In the genomic region with DNA sequence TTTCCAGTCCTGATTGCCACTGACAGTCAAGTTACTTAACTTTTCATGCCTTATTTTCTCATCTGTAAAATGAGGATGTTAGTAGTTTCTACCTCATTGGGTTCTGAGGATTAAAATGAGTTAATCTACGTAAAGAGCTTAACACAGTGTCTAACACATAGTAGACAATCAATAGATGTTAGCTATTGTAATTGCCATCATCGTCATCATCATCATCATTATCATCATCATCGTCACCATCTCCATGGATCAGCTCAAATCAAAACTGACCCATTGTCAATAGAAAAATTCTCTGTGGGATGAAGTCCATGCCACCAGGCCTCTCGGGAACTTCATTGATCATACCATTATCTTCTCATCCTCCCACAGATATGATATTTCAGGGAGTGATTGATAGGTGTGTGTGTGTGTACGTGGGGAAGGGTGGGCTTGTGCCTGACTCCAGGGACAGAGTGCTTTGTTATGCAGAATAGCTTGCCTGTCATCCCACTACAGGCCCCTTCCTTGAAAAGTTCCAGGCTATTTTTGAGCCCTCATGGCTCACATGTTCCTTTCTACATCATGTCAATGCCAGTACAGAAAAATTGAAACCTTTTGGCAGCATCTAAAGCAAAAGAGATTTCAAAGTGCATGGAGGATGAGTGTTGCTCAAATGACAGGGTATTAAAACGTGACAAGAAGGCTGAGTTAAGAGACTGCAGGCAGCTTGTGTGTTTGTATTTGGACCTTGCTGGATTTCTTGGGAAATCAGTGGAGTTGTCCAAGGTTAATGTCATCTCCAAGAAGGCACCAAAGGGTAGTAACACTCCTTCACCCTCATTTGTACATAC, we compare ENCODE assay signal across 28 cellular contexts.
"Had no signal": no experiment of that assay in that cellular context is flagged by ENCODE, and none has a peak within 500 bp of the region (broad histone marks: within the 10 kb centered on the region; RNA-seq: fewer than 3 reads in every experiment).

No MANE protein-coding gene starts in this region.

- H3K4me1 ChIP-seq: SJCRH30 had no signal

- DNase-seq: activated CD4-positive, alpha-beta T cell treated with anti-CD3 and anti-CD28 coated beads for 36 hours; activated CD4-positive, alpha-beta T cell treated with anti-CD3 and anti-CD28 coated beads, Interleukin-2, amount 50 U/mL, for 1 hour; activated CD8-positive, alpha-beta memory T cell treated with anti-CD3 and anti-CD28 coated beads, Interleukin-2, amount 50 U/mL, for 4 hours; activated CD8-positive, alpha-beta T cell treated with anti-CD3 and anti-CD28 coated beads for 36 hours; activated gamma-delta T cell treated with Interleukin-2 at 50 U/mL for 16 hours; activated naive CD4-positive, alpha-beta T cell treated with anti-CD3 and anti-CD28 coated beads, Interleukin-2, amount 10 ng/mL, durations not matched to agents 7 days and 5 days; activated naive CD8-positive, alpha-beta T cell treated with anti-CD3 and anti-CD28 coated beads for 36 hours; activated T-cell treated with anti-CD3 and anti-CD28 coated beads, Interleukin-2, amount 50 U/mL, for 72 hours; anterior cingulate cortex; KG1; NCI-H1092; NCI-H1417; NCI-H2029; NCI-H2107; NCI-H2171 treated with DMSO at 0.1 percent for 48 hours; NCI-H226; NCI-H526; NCI-H82; NK-92 treated with Interleukin-12 subunit alpha and Interleukin-12 subunit beta, amount 100 ng/mL, for 24 hours; OCI-M1; Right ventricle myocardium superior; SJCRH30; SK-N-SH; T-helper 1 cell had no signal

- H3K9me3 ChIP-seq: SJCRH30, SK-N-SH had no signal

- H3K9me3 Mint-ChIP-seq: activated CD8-positive, alpha-beta T cell treated with anti-CD3 and anti-CD28 coated beads for 36 hours; activated naive CD4-positive, alpha-beta T cell treated with anti-CD3 and anti-CD28 coated beads, Interleukin-2, amount 10 ng/mL, durations not matched to agents 7 days and 5 days; activated naive CD8-positive, alpha-beta T cell treated with anti-CD3 and anti-CD28 coated beads for 36 hours; activated T-cell treated with anti-CD3 and anti-CD28 coated beads, Interleukin-2, amount 50 U/mL, for 72 hours; activated T-helper 2 cell treated with anti-CD3 and anti-CD28 coated beads, Interferon-gamma antibody, Interleukin-2, Interleukin-4, amounts not matched to agents 10 μg/mL and 5 μg/mL and 100 μg/mL, durations not matched to agents 14 hours and 24 hours and 36 hours had no signal

- H3K27ac Mint-ChIP-seq: activated CD4-positive, alpha-beta T cell treated with anti-CD3 and anti-CD28 coated beads for 36 hours; activated CD8-positive, alpha-beta T cell treated with anti-CD3 and anti-CD28 coated beads for 36 hours; activated naive CD4-positive, alpha-beta T cell treated with anti-CD3 and anti-CD28 coated beads, Interleukin-2, amount 10 ng/mL, durations not matched to agents 7 days and 5 days; activated naive CD8-positive, alpha-beta T cell treated with anti-CD3 and anti-CD28 coated beads for 36 hours; activated T-cell treated with anti-CD3 and anti-CD28 coated beads, Interleukin-2, amount 50 U/mL, for 72 hours; activated T-helper 2 cell treated with anti-CD3 and anti-CD28 coated beads, Interferon-gamma antibody, Interleukin-2, Interleukin-4, amounts not matched to agents 10 μg/mL and 5 μg/mL and 100 μg/mL, durations not matched to agents 14 hours and 24 hours and 36 hours had no signal

- ATAC-seq: activated CD4-positive, alpha-beta T cell treated with anti-CD3 and anti-CD28 coated beads for 36 hours; activated CD8-positive, alpha-beta T cell treated with anti-CD3 and anti-CD28 coated beads for 36 hours; activated T-cell treated with anti-CD3 and anti-CD28 coated beads, Interleukin-2, amount 50 U/mL, for 72 hours; Panc1 had no signal

- H3K4me3 ChIP-seq: SJCRH30 had no signal

- H3K27me3 ChIP-seq: SJCRH30 had no signal

- H3K4me3 Mint-ChIP-seq: activated CD4-positive, alpha-beta T cell treated with anti-CD3 and anti-CD28 coated beads for 36 hours; activated CD8-positive, alpha-beta T cell treated with anti-CD3 and anti-CD28 coated beads for 36 hours; activated naive CD4-positive, alpha-beta T cell treated with anti-CD3 and anti-CD28 coated beads, Interleukin-2, amount 10 ng/mL, durations not matched to agents 7 days and 5 days; activated naive CD8-positive, alpha-beta T cell treated with anti-CD3 and anti-CD28 coated beads for 36 hours; activated T-cell treated with anti-CD3 and anti-CD28 coated beads, Interleukin-2, amount 50 U/mL, for 72 hours had no signal

- H3K27me3 Mint-ChIP-seq: activated CD4-positive, alpha-beta T cell treated with anti-CD3 and anti-CD28 coated beads for 36 hours; activated CD8-positive, alpha-beta T cell treated with anti-CD3 and anti-CD28 coated beads for 36 hours; activated naive CD4-positive, alpha-beta T cell treated with anti-CD3 and anti-CD28 coated beads, Interleukin-2, amount 10 ng/mL, durations not matched to agents 7 days and 5 days; activated naive CD8-positive, alpha-beta T cell treated with anti-CD3 and anti-CD28 coated beads for 36 hours had no signal

- H3K36me3 ChIP-seq: SJCRH30 had no signal

- H3K27ac ChIP-seq: RWPE1, SJCRH30, VCaP had no signal
